Comparison of ENCODE assay signal across 12 cellular contexts in genomic region chr6:5506575-5506974, GRCh38.
A peak's percentile ranks its signal among the peaks of the same experiment; 100 is the strongest.
DNase-seq lines count a peak whose midpoint lies in the region; ATAC-seq and TF ChIP-seq lines count a peak whose summit lies in the region.
"Had no signal": no experiment of that assay in that cellular context is flagged by ENCODE, and none has a peak within 500 bp of the region (broad histone marks: within the 10 kb centered on the region; RNA-seq: fewer than 3 reads in every experiment).

No MANE protein-coding gene starts in this region.

- no peak for TF ChIP-seq CTCF in mammary epithelial cell (conservative IDR thresholded peaks at IDR 0.05 in 1 of 2, IDR thresholded peaks at IDR 0.05 in 1 of 2; ENCODE audit: extremely low read depth in 1 of 2, insufficient read depth in 1 of 2, low read depth in 1 of 2, low read length in 2 of 2)

- H3K36me3 ChIP-seq in mammary epithelial cell (ENCODE audit: insufficient read depth, low read length), result no peaks in the 10 kb centered on the region

- peak overlapping the region; percentile 36 to 90 (median 74) for H3K4me3 Mint-ChIP-seq in naive B cell
- H3K4me3 Mint-ChIP-seq: endodermal cell had no signal

- dilution Hi-C loops in mammary epithelial cell (cut with HindIII; ENCODE audit: low sequenced_read_pairs), result no loop called here

- in situ Hi-C loops in mammary epithelial cell (cut with MboI; ENCODE audit: low sequenced_read_pairs in 2 of 2), result no loop called here

- H3K9me3 Mint-ChIP-seq in naive B cell, result no peaks in the 10 kb centered on the region
- H3K9me3 Mint-ChIP-seq: activated T-helper 2 cell treated with anti-CD3 and anti-CD28 coated beads, Interferon-gamma antibody, Interleukin-2, Interleukin-4, amounts not matched to agents 10 μg/mL and 5 μg/mL and 100 μg/mL, durations not matched to agents 14 hours and 24 hours and 36 hours had no signal

- ATAC-seq in GM18519 (IDR thresholded peaks at IDR 0.05; ENCODE audit: low FRiP score, unreplicated experiment) (peak; percentile 30), GM21529 (IDR thresholded peaks at IDR 0.05; ENCODE audit: unreplicated experiment) (peak; percentile 42), HG03354 (IDR thresholded peaks at IDR 0.05; ENCODE audit: poor library complexity, severe bottlenecking, unreplicated experiment) (peak; percentile 47), naive B cell (ENCODE audit: low read depth in 2 of 2) (peak; percentile 27 to 37)

- no peak overlapping the region for H3K4me3 ChIP-seq in mammary epithelial cell (replicated peaks in 1 of 3; ENCODE audit: insufficient read depth in 1 of 3, low read depth in 2 of 3, low read length in 3 of 3)

- no peaks in the 10 kb centered on the region for H3K27me3 ChIP-seq in mammary epithelial cell (ENCODE audit: insufficient read depth, low read length)

- no peak overlapping the region for H3K9ac ChIP-seq in mammary epithelial cell (ENCODE audit: insufficient read depth, low read length)

- CTCF ChIA-PET in mammary epithelial cell (lab: Charles Lee; ENCODE audit: low non-redundant PET), result no interaction called here

- peaks cover 32 to 36% (median 35%) of the 10 kb centered on the region in 3 donors for H3K4me1 Mint-ChIP-seq in naive B cell
- H3K4me1 Mint-ChIP-seq: endodermal cell had no signal

- no peaks in the 10 kb centered on the region for H4K20me1 ChIP-seq in mammary epithelial cell (ENCODE audit: insufficient read depth, low read length)

- peak overlapping the region; percentile 82 to 97 (median 95) for H3K27ac Mint-ChIP-seq in naive B cell
- H3K27ac Mint-ChIP-seq: endodermal cell had no signal

- no peaks in the 10 kb centered on the region for H3K9me3 ChIP-seq in mammary epithelial cell (replicated peaks; ENCODE audit: insufficient read depth, low read length)

- BruUV-seq in mammary epithelial cell (replicated peaks; lab: Mats Ljungman, UMichigan), result no TSS peak

- DNase-seq in naive B cell, result no peak
- DNase-seq in D341Med (ENCODE audit: low spot score), result no peak
- DNase-seq in mammary epithelial cell, result no peak
- no peak for DNase-seq in NCI-H2196 treated with DMSO at 0.1 percent for 48 hours (lab: John Stamatoyannopoulos, UW; ENCODE audit: unreplicated experiment)
- DNase-seq in putamen (ENCODE audit: low spot score), result no peak
- DNase-seq: endodermal cell; NCI-H226; stimulated activated naive CD4-positive, alpha-beta T cell treated with Interleukin-2 at 50 U/mL for 16 hours had no signal

- H3K79me2 ChIP-seq in mammary epithelial cell (ENCODE audit: insufficient read depth, low read length), result no peaks in the 10 kb centered on the region

- peaks cover 0 to 5% of the 10 kb centered on the region in 2 donors for H3K36me3 Mint-ChIP-seq in naive B cell

- no peaks in the 10 kb centered on the region for H3K4me1 ChIP-seq in mammary epithelial cell (ENCODE audit: insufficient read depth, low read length)

- no peak overlapping the region for H3K4me2 ChIP-seq in mammary epithelial cell (ENCODE audit: insufficient read depth, low read depth, low read length)

- WGBS in mammary epithelial cell (ENCODE audit: low coverage, missing lambda C conversion rate), result 85% methylated on average over 4 of the region's 4 CpGs

- H2AFZ ChIP-seq in mammary epithelial cell (ENCODE audit: low read depth, low read length), result no peak overlapping the region

- no peak overlapping the region for H3K27ac ChIP-seq in mammary epithelial cell (ENCODE audit: insufficient read depth, low read depth, low read length)

- no peaks in the 10 kb centered on the region for H3K27me3 Mint-ChIP-seq in naive B cell

- intact Hi-C loops in mammary epithelial cell (cut with micrococcal nuclease), result no loop called here
